ENCODE assay signal across 15 cellular contexts in genomic region chr2:150872919-150873772, GRCh38.
DNase-seq lines count a peak whose midpoint lies in the region; ATAC-seq and TF ChIP-seq lines count a peak whose summit lies in the region.
"Had no signal": no experiment of that assay in that cellular context is flagged by ENCODE, and none has a peak within 500 bp of the region (broad histone marks: within the 10 kb centered on the region; RNA-seq: fewer than 3 reads in every experiment).

No MANE protein-coding gene starts in this region.

- TF ChIP-seq CTCF in VCaP (conservative IDR thresholded peaks at IDR 0.05) (0 out of 2 replicates have a peak, but pooled peaks have one; percentile 30), suprapubic skin (IDR thresholded peaks at IDR 0.05) (no peak)

- H3K36me3 ChIP-seq in suprapubic skin, result no peaks in the 10 kb centered on the region
- H3K36me3 ChIP-seq: left ventricle myocardium inferior had no signal

- TF ChIP-seq POLR2A in suprapubic skin (IDR thresholded peaks at IDR 0.05), result no peak

- no peak overlapping the region for H3K27ac ChIP-seq in VCaP
- no peak overlapping the region for H3K27ac ChIP-seq in suprapubic skin
- H3K27ac ChIP-seq: left ventricle myocardium inferior, RWPE1 had no signal

- DNase-seq in NCI-H82 (lab: John Stamatoyannopoulos, UW) (peak; percentile 38), NCI-H82 treated with DMSO at 0.1 percent for 48 hours (lab: John Stamatoyannopoulos, UW; ENCODE audit: unreplicated experiment) (no peak), islet precursor cell (peak; percentile 54), suprapubic skin (ENCODE audit: low spot score in 2 of 2) (no peak)
- DNase-seq: activated CD4-positive, alpha-beta memory T cell treated with anti-CD3 and anti-CD28 coated beads, Interleukin-2, amount 10 ng/mL, durations not matched to agents 7 days and 5 days; left ventricle myocardium inferior; natural killer cell; NCI-H1417 treated with DMSO at 0.1 percent for 48 hours; NCI-H524 had no signal

- H3K4me3 ChIP-seq in suprapubic skin, result no peak overlapping the region
- H3K4me3 ChIP-seq: left ventricle myocardium inferior had no signal

- H3K27me3 ChIP-seq in suprapubic skin, result no peaks in the 10 kb centered on the region

- 71% methylated on average over 8 of the region's 8 CpGs for WGBS in suprapubic skin

- no peaks in the 10 kb centered on the region for H3K9me3 ChIP-seq in suprapubic skin
- H3K9me3 ChIP-seq: left ventricle myocardium inferior had no signal

- ATAC-seq in GM21515 (IDR thresholded peaks at IDR 0.05; ENCODE audit: unreplicated experiment), result no peak
- no peak for ATAC-seq in HG03457 (IDR thresholded peaks at IDR 0.05; ENCODE audit: unreplicated experiment)
- ATAC-seq in GM21723 (IDR thresholded peaks at IDR 0.05; ENCODE audit: unreplicated experiment), result no peak
- ATAC-seq: HepG2, natural killer cell had no signal

- no peak for TF ChIP-seq EP300 in suprapubic skin (IDR thresholded peaks at IDR 0.05)

- H3K4me1 ChIP-seq in suprapubic skin, result no peaks in the 10 kb centered on the region
- H3K4me1 ChIP-seq: left ventricle myocardium inferior had no signal

Comparison
In these comparisons a context has a peak if more than half of its experiments do, and no peak if none do; other contexts are left out.
1. DNase-seq: peak in NCI-H82 (single experiment) and islet precursor cell (single experiment); none in NCI-H82 treated with DMSO at 0.1 percent for 48 hours (single experiment) and suprapubic skin (0 of 2).